Comparison of ENCODE assay signal across 8 cellular contexts in genomic region chr11:119085523-119085878, GRCh38. TPM values are rescaled to one million over a fixed set of nuclear protein-coding genes. Genes with fewer than 3 reads are reported as not detected.
DNase-seq lines count a peak whose midpoint lies in the region; ATAC-seq and TF ChIP-seq lines count a peak whose summit lies in the region.

No MANE protein-coding gene starts in this region.

- H3K27ac Mint-ChIP-seq in natural killer cell treated with Interleukin-12 subunit alpha and Interleukin-12 subunit beta and Interleukin-15 and Interleukin-18, amount 100 ng/mL, for 72 hours: peak overlapping the region; percentile 87 to 94

- peak overlapping the region; percentile 93 for H3K4me3 Mint-ChIP-seq in natural killer cell treated with Interleukin-12 subunit alpha and Interleukin-12 subunit beta and Interleukin-15 and Interleukin-18, amount 100 ng/mL, for 72 hours

- H3K36me3 Mint-ChIP-seq in natural killer cell treated with Interleukin-12 subunit alpha and Interleukin-12 subunit beta and Interleukin-15 and Interleukin-18, amount 100 ng/mL, for 72 hours: peaks cover 7% of the 10 kb centered on the region

- H3K9me3 ChIP-seq in RWPE2 (ENCODE audit: severe bottlenecking) (no peaks in the 10 kb centered on the region), duodenal mucosa (ENCODE audit: control insufficient read depth in 1 of 2, low read length in 2 of 2) (no peaks in the 10 kb centered on the region)

- H3K27me3 Mint-ChIP-seq in natural killer cell treated with Interleukin-12 subunit alpha and Interleukin-12 subunit beta and Interleukin-15 and Interleukin-18, amount 100 ng/mL, for 72 hours: no peaks in the 10 kb centered on the region

- peak overlapping the region; percentile 53 for H3K27ac ChIP-seq in RWPE2 (ENCODE audit: poor library complexity, severe bottlenecking)
- peak overlapping the region; percentile 28 for H3K27ac ChIP-seq in duodenal mucosa (ENCODE audit: low read depth, low read length)

- peaks cover 14 to 28% of the 10 kb centered on the region in 2 donors for H3K4me1 Mint-ChIP-seq in natural killer cell treated with Interleukin-12 subunit alpha and Interleukin-12 subunit beta and Interleukin-15 and Interleukin-18, amount 100 ng/mL, for 72 hours (ENCODE audit: low read depth in 2 of 2)

- H3K36me3 ChIP-seq in RWPE2 (ENCODE audit: low read depth) (peaks cover 21% of the 10 kb centered on the region), duodenal mucosa (ENCODE audit: control insufficient read depth in 1 of 2, insufficient read depth in 2 of 2, low read length in 2 of 2) (peaks cover 13 to 22% of the 10 kb centered on the region in 2 donors)

- H3K4me3 ChIP-seq in RWPE2 (ENCODE audit: severe bottlenecking): peak overlapping the region; percentile 91
- peak overlapping the region; percentile 76 to 89 for H3K4me3 ChIP-seq in duodenal mucosa (ENCODE audit: low read depth in 1 of 2, low read length in 2 of 2)

- H3K9me3 Mint-ChIP-seq in natural killer cell treated with Interleukin-12 subunit alpha and Interleukin-12 subunit beta and Interleukin-15 and Interleukin-18, amount 100 ng/mL, for 72 hours: no peaks in the 10 kb centered on the region

- ATAC-seq in GM21576 (IDR thresholded peaks at IDR 0.05; ENCODE audit: unreplicated experiment) (peak; percentile 4), RWPE2 (ENCODE audit: low read depth) (peak; percentile 6; the same call in 2 of the 3 replicates), GM18861 (IDR thresholded peaks at IDR 0.05; ENCODE audit: unreplicated experiment) (no peak)
- ATAC-seq in natural killer cell treated with Interleukin-12 subunit alpha and Interleukin-12 subunit beta and Interleukin-15 and Interleukin-18, amount 100 ng/mL, for 72 hours: no peak

- no peak for TF ChIP-seq CTCF in RWPE2 (IDR thresholded peaks at IDR 0.05; ENCODE audit: poor library complexity, severe bottlenecking)

- peak overlapping the region; percentile 61 to 80 for H3K9ac ChIP-seq in duodenal mucosa (ENCODE audit: low read depth in 1 of 2, low read length in 2 of 2)

- H3K4me1 ChIP-seq in RWPE2 (ENCODE audit: insufficient read depth, poor library complexity, severe bottlenecking) (peaks cover 12% of the 10 kb centered on the region), duodenal mucosa (ENCODE audit: control insufficient read depth in 1 of 2, insufficient read depth in 2 of 2, low read length in 2 of 2) (peaks cover 29 to 33% of the 10 kb centered on the region in 2 donors)

- H3K27me3 ChIP-seq in RWPE2 (ENCODE audit: insufficient read depth, poor library complexity, severe bottlenecking) (no peaks in the 10 kb centered on the region), duodenal mucosa (ENCODE audit: control insufficient read depth in 1 of 2, insufficient read depth in 2 of 2, low read length in 2 of 2) (no peaks in the 10 kb centered on the region)

- DNase-seq in AG20443 (ENCODE audit: low spot score) (peak; percentile 20), RWPE2 (ENCODE audit: low spot score) (no peak), NCI-H69 (lab: John Stamatoyannopoulos, UW) (no peak), hippocampal formation (lab: John Stamatoyannopoulos, UW) (no peak)
- no peak for DNase-seq in natural killer cell treated with Interleukin-12 subunit alpha and Interleukin-12 subunit beta and Interleukin-15 and Interleukin-18, amount 100 ng/mL, for 72 hours (ENCODE audit: low spot score)

RNA-seq across cellular contexts. Expression of gene HMBS, which starts 0.8 kb away (rescaled TPM):
- total RNA-seq in natural killer cell treated with Interleukin-12 subunit alpha and Interleukin-12 subunit beta and Interleukin-15 and Interleukin-18, amount 100 ng/mL, for 72 hours: 10 to 100 TPM; 18.0 to 53.9 TPM

RNA-seq across cellular contexts. Expression of gene DPAGT1, which starts 16.2 kb away (rescaled TPM):
- 10 to 100 TPM; 51.9 to 96.2 TPM for total RNA-seq in natural killer cell treated with Interleukin-12 subunit alpha and Interleukin-12 subunit beta and Interleukin-15 and Interleukin-18, amount 100 ng/mL, for 72 hours

RNA-seq across cellular contexts. Expression of gene VPS11, which starts 17.9 kb away (rescaled TPM):
- total RNA-seq in natural killer cell treated with Interleukin-12 subunit alpha and Interleukin-12 subunit beta and Interleukin-15 and Interleukin-18, amount 100 ng/mL, for 72 hours: 10 to 100 TPM; 34.7 to 42.0 TPM

RNA-seq across cellular contexts. Expression of gene C2CD2L, which starts 21.6 kb away (rescaled TPM):
- 10 to 100 TPM; 37.9 to 58.4 TPM for total RNA-seq in natural killer cell treated with Interleukin-12 subunit alpha and Interleukin-12 subunit beta and Interleukin-15 and Interleukin-18, amount 100 ng/mL, for 72 hours

RNA-seq across cellular contexts. Expression of gene HYOU1, which starts 28.5 kb away (rescaled TPM):
- 100 to 1,000 TPM; 259 to 333 TPM for total RNA-seq in natural killer cell treated with Interleukin-12 subunit alpha and Interleukin-12 subunit beta and Interleukin-15 and Interleukin-18, amount 100 ng/mL, for 72 hours

Comparison
In these comparisons a context has a peak if more than half of its experiments do, and no peak if none do; other contexts are left out.
1. ATAC-seq: peak in GM21576 (single experiment) and RWPE2 (single experiment); none in natural killer cell treated with Interleukin-12 subunit alpha and Interleukin-12 subunit beta and Interleukin-15 and Interleukin-18, amount 100 ng/mL, for 72 hours (0 of 2) and GM18861 (single experiment).